ENCODE assay signal across 13 cellular contexts in genomic region chr7:107972986-107973385, GRCh38. TPM values are rescaled to one million over a fixed set of nuclear protein-coding genes. Genes with fewer than 3 reads are reported as not detected.
DNase-seq lines count a peak whose midpoint lies in the region; ATAC-seq and TF ChIP-seq lines count a peak whose summit lies in the region.
"Had no signal": no experiment of that assay in that cellular context is flagged by ENCODE, and none has a peak within 500 bp of the region (broad histone marks: within the 10 kb centered on the region; RNA-seq: fewer than 3 reads in every experiment).

No MANE protein-coding gene starts in this region.

- TF ChIP-seq POLR2A in esophagus squamous epithelium (IDR thresholded peaks at IDR 0.05), result no peak
- TF ChIP-seq POLR2A in upper lobe of left lung (IDR thresholded peaks at IDR 0.05), result no peak

- H3K4me3 ChIP-seq in esophagus squamous epithelium (no peak overlapping the region), mesenchymal stem cell (ENCODE audit: insufficient read depth in 1 of 2, low read depth in 1 of 2, low read length in 2 of 2) (no peak overlapping the region), upper lobe of left lung (no peak overlapping the region)

- H3K14ac ChIP-seq in mesenchymal stem cell (ENCODE audit: low read length in 2 of 2), result no peak overlapping the region

- peak overlapping the region; percentile 53 for H4K8ac ChIP-seq in mesenchymal stem cell (ENCODE audit: low read length)

- H2AK5ac ChIP-seq in mesenchymal stem cell (ENCODE audit: low read length, severe bottlenecking), result no peak overlapping the region

- no peak for TF ChIP-seq EP300 in upper lobe of left lung (IDR thresholded peaks at IDR 0.05)

- H3K4me2 ChIP-seq in mesenchymal stem cell (ENCODE audit: low read length, poor library complexity, severe bottlenecking), result no peak overlapping the region

- peak overlapping the region in 1 of 2 experiments; percentile 3 for H2BK12ac ChIP-seq in mesenchymal stem cell (ENCODE audit: low read length in 2 of 2)

- peak overlapping the region in 1 of 2 experiments; percentile 42 for H3K4ac ChIP-seq in mesenchymal stem cell (ENCODE audit: low read depth in 1 of 2, low read length in 2 of 2)

- intact Hi-C loops in esophagus squamous epithelium (cut with DNase I), result no loop called here

- H3K18ac ChIP-seq in mesenchymal stem cell (ENCODE audit: low read depth in 1 of 2, low read length in 2 of 2), result peak overlapping the region; percentile 11 to 74

- no peaks in the 10 kb centered on the region for H3K27me3 ChIP-seq in esophagus squamous epithelium
- no peaks in the 10 kb centered on the region for H3K27me3 ChIP-seq in mesenchymal stem cell (ENCODE audit: control insufficient read depth in 1 of 2, insufficient read depth in 1 of 2, low read length in 2 of 2)
- no peaks in the 10 kb centered on the region for H3K27me3 ChIP-seq in upper lobe of left lung

- no peak for TF ChIP-seq CTCF in esophagus squamous epithelium (IDR thresholded peaks at IDR 0.05)
- no peak for TF ChIP-seq CTCF in upper lobe of left lung (IDR thresholded peaks at IDR 0.05)

- H3K9me3 ChIP-seq in esophagus squamous epithelium, result no peaks in the 10 kb centered on the region
- no peaks in the 10 kb centered on the region for H3K9me3 ChIP-seq in mesenchymal stem cell (ENCODE audit: control insufficient read depth, low read length)
- H3K9me3 ChIP-seq in upper lobe of left lung, result no peaks in the 10 kb centered on the region

- H4K91ac ChIP-seq in mesenchymal stem cell (ENCODE audit: low read length), result no peak overlapping the region

- WGBS in esophagus squamous epithelium, 2 donors, result 22 to 38% methylated on average over 7 of the region's 7 CpGs
- WGBS in mesenchymal stem cell, result 96% methylated on average over 7 of the region's 7 CpGs
- WGBS in upper lobe of left lung, 2 donors, result 76 to 84% methylated on average over 7 of the region's 7 CpGs

- peak overlapping the region; percentile 38 to 86 (median 80) for H3K27ac ChIP-seq in esophagus squamous epithelium
- no peak overlapping the region for H3K27ac ChIP-seq in mesenchymal stem cell (ENCODE audit: low read length, poor library complexity, severe bottlenecking)
- peak overlapping the region; percentile 29 to 59 (median 50) for H3K27ac ChIP-seq in upper lobe of left lung

- peak overlapping the region; percentile 9 for H3K9ac ChIP-seq in mesenchymal stem cell (ENCODE audit: low read length)

- H2AFZ ChIP-seq in mesenchymal stem cell (ENCODE audit: low read depth, low read length), result no peak overlapping the region

- no peak overlapping the region for H2BK15ac ChIP-seq in mesenchymal stem cell (ENCODE audit: low read depth, poor library complexity, severe bottlenecking)

- DNase-seq in NCI-H2227 treated with DMSO at 0.1 percent for 48 hours (lab: John Stamatoyannopoulos, UW) (peak; percentile 33), NCI-H2227 (lab: John Stamatoyannopoulos, UW; ENCODE audit: unreplicated experiment) (no peak), esophagus squamous epithelium (lab: John Stamatoyannopoulos, UW) (no peak), mesenchymal stem cell (no peak), upper lobe of left lung (no peak), NCI-H1092 (lab: John Stamatoyannopoulos, UW) (no peak), DMS114 treated with DMSO at 0.1 percent for 48 hours (lab: John Stamatoyannopoulos, UW; ENCODE audit: unreplicated experiment) (no peak), DMS153 (lab: John Stamatoyannopoulos, UW) (no peak)
- DNase-seq: activated CD8-positive, alpha-beta memory T cell treated with anti-CD3 and anti-CD28 coated beads for 24 hours; activated naive CD4-positive, alpha-beta T cell; central memory CD4-positive, alpha-beta T cell; naive thymus-derived CD8-positive, alpha-beta T cell; SHP77 treated with DMSO at 0.1 percent for 48 hours had no signal

- no peak overlapping the region for H2BK5ac ChIP-seq in mesenchymal stem cell (ENCODE audit: low read depth, low read length, poor library complexity, severe bottlenecking)

- H3K23ac ChIP-seq in mesenchymal stem cell (ENCODE audit: low read length in 2 of 2), result no peak overlapping the region

- no peak overlapping the region for H2BK120ac ChIP-seq in mesenchymal stem cell (ENCODE audit: low read depth, low read length)

- H3K4me1 ChIP-seq in esophagus squamous epithelium, result peaks cover 12 to 53% (median 38%) of the 10 kb centered on the region in 3 donors
- peaks cover 2% of the 10 kb centered on the region for H3K4me1 ChIP-seq in mesenchymal stem cell (ENCODE audit: control insufficient read depth, insufficient read depth, low read depth, low read length)
- peaks cover 0 to 11% (median 6%) of the 10 kb centered on the region in 4 donors for H3K4me1 ChIP-seq in upper lobe of left lung

- no peak for ATAC-seq in upper lobe of left lung (ENCODE audit: low FRiP score in 2 of 2)
- ATAC-seq: naive thymus-derived CD8-positive, alpha-beta T cell had no signal

- peaks cover 1% of the 10 kb centered on the region for H3K79me1 ChIP-seq in mesenchymal stem cell (replicated peaks; ENCODE audit: low read length, poor library complexity, severe bottlenecking)

- H3K36me3 ChIP-seq in esophagus squamous epithelium (peaks cover 0 to 50% (median 3%) of the 10 kb centered on the region in 3 donors), mesenchymal stem cell (ENCODE audit: control insufficient read depth in 1 of 2, insufficient read depth in 2 of 2, low read depth in 1 of 2, low read length in 2 of 2) (peaks cover 44 to 83% of the 10 kb centered on the region in 2 experiments), upper lobe of left lung (peaks cover 0 to 25% (median 0%) of the 10 kb centered on the region in 4 donors)

RNA-seq across cellular contexts. Expression of gene LAMB1, which starts 30.0 kb away (rescaled TPM):
- total RNA-seq in esophagus squamous epithelium (100 to 1,000 TPM in 1 of 4 donors, 10 to 100 TPM in 3; 22.5 to 101 (median 32.5) TPM), upper lobe of left lung (100 to 1,000 TPM; 100 to 443 (median 135) TPM)
- polyA plus RNA-seq in mesenchymal stem cell (2013, experiment 1 of 2), result 509 TPM
- polyA plus RNA-seq in mesenchymal stem cell (2013, experiment 2 of 2), result 467 TPM
